In genomic region chr7:139417478-139417877, GRCh38 we compare ENCODE assay signal across 24 cellular contexts.
"Had no signal": no experiment of that assay in that cellular context is flagged by ENCODE, and none has a peak within 500 bp of the region (broad histone marks: within the 10 kb centered on the region; RNA-seq: fewer than 3 reads in every experiment).

No MANE protein-coding gene starts in this region.

- H3K9me3 ChIP-seq: adrenal gland had no signal

- ATAC-seq: PC-3 had no signal

- H3K4me3 ChIP-seq: adrenal gland had no signal

- DNase-seq: activated B cell treated with CpG ODN at 0.5 μM for 24 hours; activated CD4-positive, alpha-beta memory T cell treated with anti-CD3 and anti-CD28 coated beads, Interleukin-2, amount 10 ng/mL, durations not matched to agents 7 days and 5 days; activated CD4-positive, alpha-beta T cell treated with anti-CD3 and anti-CD28 coated beads for 1 hour; activated CD4-positive, alpha-beta T cell treated with anti-CD3 and anti-CD28 coated beads, Interleukin-2, amount 10 ng/mL, durations not matched to agents 7 days and 5 days; activated CD8-positive, alpha-beta memory T cell treated with anti-CD3 and anti-CD28 coated beads, Interleukin-2, amount 50 U/mL, for 4 hours; activated naive CD4-positive, alpha-beta T cell treated with anti-CD3 and anti-CD28 coated beads, Interleukin-2, amount 50 U/mL, for 16 hours; activated naive CD8-positive, alpha-beta T cell treated with anti-CD3 and anti-CD28 coated beads, Interleukin-2, amount 10 ng/mL, durations not matched to agents 7 days and 5 days; activated T-cell treated with anti-CD3 and anti-CD28 coated beads, Interleukin-2, amount 50 U/mL, for 48 hours; adrenal gland; anterior cingulate cortex; Karpas-422; MM.1S; NCI-H1105; NCI-H1436; NCI-H1694 treated with DMSO at 0.1 percent for 48 hours; NCI-H2029 treated with DMSO at 0.1 percent for 48 hours; NCI-H446; NCI-H524; PC-3; SHP77 treated with DMSO at 0.1 percent for 48 hours; T1000 had no signal

- H3K4me1 Mint-ChIP-seq: activated B cell treated with CpG ODN at 0.5 μM for 24 hours; activated CD4-positive, alpha-beta memory T cell treated with anti-CD3 and anti-CD28 coated beads, Interleukin-2, amount 10 ng/mL, durations not matched to agents 7 days and 5 days; activated CD4-positive, alpha-beta T cell treated with anti-CD3 and anti-CD28 coated beads, Interleukin-2, amount 10 ng/mL, durations not matched to agents 7 days and 5 days; activated naive CD8-positive, alpha-beta T cell treated with anti-CD3 and anti-CD28 coated beads, Interleukin-2, amount 10 ng/mL, durations not matched to agents 7 days and 5 days had no signal

- H3K4me3 Mint-ChIP-seq: activated B cell treated with CpG ODN at 0.5 μM for 24 hours; activated CD4-positive, alpha-beta memory T cell treated with anti-CD3 and anti-CD28 coated beads, Interleukin-2, amount 10 ng/mL, durations not matched to agents 7 days and 5 days; activated CD4-positive, alpha-beta T cell treated with anti-CD3 and anti-CD28 coated beads, Interleukin-2, amount 10 ng/mL, durations not matched to agents 7 days and 5 days; activated naive CD8-positive, alpha-beta T cell treated with anti-CD3 and anti-CD28 coated beads, Interleukin-2, amount 10 ng/mL, durations not matched to agents 7 days and 5 days; T-helper 1 cell treated with Interleukin-12 subunit alpha and Interleukin-12 subunit beta and Interleukin-4 antibody, amounts not matched to agents 30 μg/mL and 1 μg/mL, for 36 hours had no signal

- H3K27me3 Mint-ChIP-seq: activated B cell treated with CpG ODN at 0.5 μM for 24 hours; activated CD4-positive, alpha-beta memory T cell treated with anti-CD3 and anti-CD28 coated beads, Interleukin-2, amount 10 ng/mL, durations not matched to agents 7 days and 5 days; activated CD4-positive, alpha-beta T cell treated with anti-CD3 and anti-CD28 coated beads, Interleukin-2, amount 10 ng/mL, durations not matched to agents 7 days and 5 days; activated naive CD8-positive, alpha-beta T cell treated with anti-CD3 and anti-CD28 coated beads, Interleukin-2, amount 10 ng/mL, durations not matched to agents 7 days and 5 days had no signal

- H3K27ac Mint-ChIP-seq: activated B cell treated with CpG ODN at 0.5 μM for 24 hours; activated CD4-positive, alpha-beta memory T cell treated with anti-CD3 and anti-CD28 coated beads, Interleukin-2, amount 10 ng/mL, durations not matched to agents 7 days and 5 days; activated CD4-positive, alpha-beta T cell treated with anti-CD3 and anti-CD28 coated beads, Interleukin-2, amount 10 ng/mL, durations not matched to agents 7 days and 5 days; activated naive CD8-positive, alpha-beta T cell treated with anti-CD3 and anti-CD28 coated beads, Interleukin-2, amount 10 ng/mL, durations not matched to agents 7 days and 5 days; T-helper 1 cell treated with Interleukin-12 subunit alpha and Interleukin-12 subunit beta and Interleukin-4 antibody, amounts not matched to agents 30 μg/mL and 1 μg/mL, for 36 hours had no signal

- H3K27ac ChIP-seq: adrenal gland had no signal

- FAIRE-seq: RCC 7860, TTC549 had no signal

- H3K27me3 ChIP-seq: adrenal gland had no signal

- H3K9me3 Mint-ChIP-seq: activated B cell treated with CpG ODN at 0.5 μM for 24 hours; activated CD4-positive, alpha-beta memory T cell treated with anti-CD3 and anti-CD28 coated beads, Interleukin-2, amount 10 ng/mL, durations not matched to agents 7 days and 5 days; activated CD4-positive, alpha-beta T cell treated with anti-CD3 and anti-CD28 coated beads, Interleukin-2, amount 10 ng/mL, durations not matched to agents 7 days and 5 days; activated naive CD8-positive, alpha-beta T cell treated with anti-CD3 and anti-CD28 coated beads, Interleukin-2, amount 10 ng/mL, durations not matched to agents 7 days and 5 days; T-helper 1 cell treated with Interleukin-12 subunit alpha and Interleukin-12 subunit beta and Interleukin-4 antibody, amounts not matched to agents 30 μg/mL and 1 μg/mL, for 36 hours had no signal
